25 cellular contexts compared by ENCODE assay signal in the genomic region with DNA sequence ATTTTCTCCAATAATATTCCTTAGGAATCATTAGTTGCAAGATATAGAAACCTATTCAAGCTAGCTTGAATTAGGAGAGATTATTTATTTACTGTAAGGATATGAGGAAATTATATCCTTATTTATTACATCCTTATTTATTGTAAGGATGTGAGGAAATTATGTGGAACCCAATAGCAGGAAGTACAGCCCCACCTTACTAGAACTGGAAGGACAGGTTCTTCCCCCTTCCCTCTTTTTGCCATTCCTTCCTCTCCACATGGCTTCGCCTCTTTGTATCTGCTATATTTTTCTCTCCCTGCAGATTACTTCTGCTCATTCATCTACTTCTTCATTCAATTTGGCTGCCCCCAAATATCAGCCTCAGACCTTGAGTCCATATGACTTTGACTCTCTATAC. TPM values are rescaled to one million over a fixed set of nuclear protein-coding genes. Genes with fewer than 3 reads are reported as not detected.
"Had no signal": no experiment of that assay in that cellular context is flagged by ENCODE, and none has a peak within 500 bp of the region (broad histone marks: within the 10 kb centered on the region; RNA-seq: fewer than 3 reads in every experiment).

No MANE protein-coding gene starts in this region.

- H3K4me1 ChIP-seq: gastroesophageal sphincter, heart right ventricle, psoas muscle, suprapubic skin had no signal

- H3K4me3 ChIP-seq: dorsolateral prefrontal cortex, gastroesophageal sphincter, heart right ventricle, psoas muscle, suprapubic skin had no signal

- H3K27me3 ChIP-seq: dorsolateral prefrontal cortex, gastroesophageal sphincter, heart right ventricle, suprapubic skin had no signal

- H3K27ac ChIP-seq: dorsolateral prefrontal cortex, gastroesophageal sphincter, heart right ventricle, psoas muscle, suprapubic skin had no signal

- ATAC-seq: activated CD4-positive, CD25-positive, alpha-beta regulatory T cell treated with anti-CD3 and anti-CD28 coated beads, Interleukin-2, amount 50 U/mL, for 24 hours; activated CD8-positive, alpha-beta T cell treated with anti-CD3 and anti-CD28 coated beads, Interleukin-2, amount 10 ng/mL, durations not matched to agents 7 days and 5 days; activated naive CD8-positive, alpha-beta T cell treated with anti-CD3 and anti-CD28 coated beads, Interleukin-2, amount 50 U/mL, for 24 hours; gastroesophageal sphincter; heart right ventricle; naive thymus-derived CD8-positive, alpha-beta T cell; psoas muscle; right cardiac atrium had no signal

- DNase-seq: activated CD4-positive, alpha-beta T cell treated with anti-CD3 and anti-CD28 coated beads, Interleukin-2, amount 10 ng/mL, durations not matched to agents 7 days and 5 days; activated CD8-positive, alpha-beta T cell treated with anti-CD3 and anti-CD28 coated beads, Interleukin-2, amount 10 ng/mL, durations not matched to agents 7 days and 5 days; activated naive CD4-positive, alpha-beta T cell treated with anti-CD3 and anti-CD28 coated beads, Interleukin-2, amount 10 ng/mL, durations not matched to agents 7 days and 5 days; activated naive CD8-positive, alpha-beta T cell treated with anti-CD3 and anti-CD28 coated beads, Interleukin-2, amount 50 U/mL, for 24 hours; activated T-cell treated with anti-CD3 and anti-CD28 coated beads, Interleukin-2, amount 50 U/mL, for 24 hours; anterior cingulate cortex; central memory CD4-positive, alpha-beta T cell; dorsolateral prefrontal cortex; heart right ventricle; immature natural killer cell; mesenchymal stem cell; naive thymus-derived CD8-positive, alpha-beta T cell; psoas muscle; right cardiac atrium; stimulated activated CD4-positive, alpha-beta T cell treated with anti-CD3 and anti-CD28 coated beads, Interleukin-15, amount 100 ng/mL, for 24 hours; stimulated activated CD4-positive, alpha-beta T cell treated with anti-CD3 and anti-CD28 coated beads, Interleukin-2, amount 100 ng/mL, for 48 hours; trophoblast cell had no signal

RNA-seq across cellular contexts. Expression of a gene that starts 49.5 kb away (rescaled TPM):
- total RNA-seq: activated CD4-positive, alpha-beta T cell treated with anti-CD3 and anti-CD28 coated beads, Interleukin-2, amount 10 ng/mL, durations not matched to agents 7 days and 5 days; activated CD8-positive, alpha-beta T cell treated with anti-CD3 and anti-CD28 coated beads, Interleukin-2, amount 10 ng/mL, durations not matched to agents 7 days and 5 days; activated T-helper 2 cell treated with anti-CD3 and anti-CD28 coated beads, Interferon-gamma antibody, Interleukin-2, Interleukin-4, amounts not matched to agents 10 μg/mL and 5 μg/mL and 100 μg/mL, durations not matched to agents 14 hours and 24 hours and 36 hours; epithelial cell of proximal tubule; heart right ventricle; liver; naive thymus-derived CD8-positive, alpha-beta T cell; osteocyte; right cardiac atrium; skeletal muscle tissue; suprapubic skin had no signal
- polyA plus RNA-seq: heart right ventricle; immature natural killer cell; liver; naive thymus-derived CD8-positive, alpha-beta T cell; psoas muscle; right cardiac atrium had no signal
